12 cellular contexts compared by ENCODE assay signal in the genomic region with DNA sequence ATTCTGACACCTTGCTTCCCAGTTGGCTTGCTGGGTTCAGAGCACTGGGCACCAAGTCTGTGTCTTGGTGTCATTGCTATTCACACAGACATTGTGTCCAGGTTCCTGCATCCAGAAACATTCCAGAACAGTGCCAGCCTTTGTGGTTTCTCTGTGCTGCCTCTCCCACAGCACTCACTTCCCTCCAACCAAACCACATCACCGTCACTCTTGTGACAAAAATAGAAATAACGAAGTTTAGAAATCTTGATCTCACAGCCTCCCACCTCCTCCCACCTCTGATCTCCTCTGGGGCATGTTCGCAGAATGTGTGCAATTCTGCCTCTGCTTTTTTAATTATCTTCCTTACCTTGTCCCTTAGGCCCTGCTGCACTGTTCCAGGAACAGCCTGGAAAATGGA. TPM values are rescaled to one million over a fixed set of nuclear protein-coding genes. Genes with fewer than 3 reads are reported as not detected.
DNase-seq lines count a peak whose midpoint lies in the region; ATAC-seq, FAIRE-seq and TF ChIP-seq lines count a peak whose summit lies in the region.
"Had no signal": no experiment of that assay in that cellular context is flagged by ENCODE, and none has a peak within 500 bp of the region (broad histone marks: within the 10 kb centered on the region; RNA-seq: fewer than 3 reads in every experiment).

No MANE protein-coding gene starts in this region.

- H3K27ac Mint-ChIP-seq in GM23338 = no peak overlapping the region
- peak overlapping the region in 1 of 2 donors; percentile 41 for H3K27ac Mint-ChIP-seq in natural killer cell

- no peaks in the 10 kb centered on the region for H4K20me1 ChIP-seq in GM23338 (replicated peaks; ENCODE audit: insufficient read depth)

- H3K27me3 Mint-ChIP-seq in GM23338 (ENCODE audit: insufficient read depth, low read depth, poor library complexity) = peaks cover 4% of the 10 kb centered on the region
- peaks cover 4 to 11% of the 10 kb centered on the region in 2 donors for H3K27me3 Mint-ChIP-seq in natural killer cell (ENCODE audit: low read depth in 2 of 2)

- DNase-seq in COLO829 (ENCODE audit: low spot score) = peak; percentile 52
- no peak for DNase-seq in GM23338 (ENCODE audit: low spot score)
- DNase-seq in RCC 7860 (ENCODE audit: low spot score) = peak; percentile 54
- DNase-seq in head of caudate nucleus = peak in 29 of 42 donors; percentile 9 to 81 (median 49)
- no peak for DNase-seq in natural killer cell
- no peak for DNase-seq in stimulated activated CD4-positive, alpha-beta T cell treated with anti-CD3 and anti-CD28 coated beads, Interleukin-1b, Interleukin-23, amount 100 ng/mL, for 48 hours
- no peak for DNase-seq in prostate gland (ENCODE audit: low spot score)
- no peak for DNase-seq in stimulated activated CD4-positive, alpha-beta T cell treated with anti-CD3 and anti-CD28 coated beads, Interleukin-4, amount 100 ng/mL, for 1 hour
- DNase-seq: kidney, spleen had no signal

- no peaks in the 10 kb centered on the region for H3K36me3 Mint-ChIP-seq in GM23338 (ENCODE audit: low read depth)
- H3K36me3 Mint-ChIP-seq in natural killer cell = no peaks in the 10 kb centered on the region

- no peaks in the 10 kb centered on the region for H3K79me2 ChIP-seq in GM23338 (replicated peaks; ENCODE audit: insufficient read depth)

- H3K36me3 ChIP-seq in GM23338 (ENCODE audit: insufficient read depth) = no peaks in the 10 kb centered on the region
- no peaks in the 10 kb centered on the region for H3K36me3 ChIP-seq in prostate gland
- H3K36me3 ChIP-seq: spleen had no signal

- H3K27ac ChIP-seq in GM23338 (ENCODE audit: low read depth) (no peak overlapping the region), prostate gland (no peak overlapping the region)
- H3K27ac ChIP-seq: spleen, VCaP had no signal

- 77% methylated on average over 3 of the region's 3 CpGs for WGBS in prostate gland

- H2AFZ ChIP-seq in GM23338 = 0 out of 2 replicates have a peak overlapping the region, but pooled peaks have one; percentile 48

- no peak overlapping the region for H3K4me3 Mint-ChIP-seq in GM23338
- no peak overlapping the region for H3K4me3 Mint-ChIP-seq in natural killer cell

- no peak for ATAC-seq in GM23338
- ATAC-seq in natural killer cell = no peak

- intact Hi-C loops in head of caudate nucleus (cut with DNase I) (no loop called here), natural killer cell (cut with micrococcal nuclease) (no loop called here), prostate gland (cut with DNase I) (no loop called here)

- no peak for TF ChIP-seq POLR2A in prostate gland (IDR thresholded peaks at IDR 0.05)

- TF ChIP-seq CTCF in GM23338 (conservative IDR thresholded peaks at IDR 0.05; ENCODE audit: low read depth in 2 of 2) = no peak
- no peak for TF ChIP-seq CTCF in natural killer cell (IDR thresholded peaks at IDR 0.05)
- no peak for TF ChIP-seq CTCF in prostate gland (IDR thresholded peaks at IDR 0.05)

- no peaks in the 10 kb centered on the region; the same call in 2 of the 3 replicates for H3K9me3 Mint-ChIP-seq in GM23338
- H3K9me3 Mint-ChIP-seq in natural killer cell = no peaks in the 10 kb centered on the region

- H3K9me2 ChIP-seq in GM23338 (ENCODE audit: insufficient read depth) = peaks cover 1% of the 10 kb centered on the region; the same call in 1 of the 2 replicates

- H3K4me1 Mint-ChIP-seq in GM23338 (peaks cover 24% of the 10 kb centered on the region), natural killer cell (peaks cover 17 to 19% of the 10 kb centered on the region in 2 donors)

- no peak overlapping the region for H3K4me3 ChIP-seq in GM23338
- no peak overlapping the region for H3K4me3 ChIP-seq in prostate gland
- H3K4me3 ChIP-seq: spleen had no signal

- H3K9me3 ChIP-seq in prostate gland = no peaks in the 10 kb centered on the region
- H3K9me3 ChIP-seq: spleen had no signal

- no peaks in the 10 kb centered on the region for H3K27me3 ChIP-seq in GM23338 (ENCODE audit: insufficient read depth)
- H3K27me3 ChIP-seq in prostate gland (replicated peaks; ENCODE audit: insufficient read depth) = no peaks in the 10 kb centered on the region
- H3K27me3 ChIP-seq: spleen had no signal

- FAIRE-seq in RCC 7860 (lab: Jason Lieb, UNC) = no peak
- FAIRE-seq: colon, kidney had no signal

- no peaks in the 10 kb centered on the region for H3F3A ChIP-seq in GM23338 (replicated peaks; ENCODE audit: low read depth)

- no peak overlapping the region for H3K4me2 ChIP-seq in GM23338

- H3K4me1 ChIP-seq in GM23338 (ENCODE audit: insufficient read depth) (peaks cover 23% of the 10 kb centered on the region), prostate gland (replicated peaks) (no peaks in the 10 kb centered on the region)

TF ChIP-seq in GM23338, 12 proteins besides CTCF, POLR2A, EP300 and RAD21 (continues in another document):
- TF ChIP-seq, protein P1, sequence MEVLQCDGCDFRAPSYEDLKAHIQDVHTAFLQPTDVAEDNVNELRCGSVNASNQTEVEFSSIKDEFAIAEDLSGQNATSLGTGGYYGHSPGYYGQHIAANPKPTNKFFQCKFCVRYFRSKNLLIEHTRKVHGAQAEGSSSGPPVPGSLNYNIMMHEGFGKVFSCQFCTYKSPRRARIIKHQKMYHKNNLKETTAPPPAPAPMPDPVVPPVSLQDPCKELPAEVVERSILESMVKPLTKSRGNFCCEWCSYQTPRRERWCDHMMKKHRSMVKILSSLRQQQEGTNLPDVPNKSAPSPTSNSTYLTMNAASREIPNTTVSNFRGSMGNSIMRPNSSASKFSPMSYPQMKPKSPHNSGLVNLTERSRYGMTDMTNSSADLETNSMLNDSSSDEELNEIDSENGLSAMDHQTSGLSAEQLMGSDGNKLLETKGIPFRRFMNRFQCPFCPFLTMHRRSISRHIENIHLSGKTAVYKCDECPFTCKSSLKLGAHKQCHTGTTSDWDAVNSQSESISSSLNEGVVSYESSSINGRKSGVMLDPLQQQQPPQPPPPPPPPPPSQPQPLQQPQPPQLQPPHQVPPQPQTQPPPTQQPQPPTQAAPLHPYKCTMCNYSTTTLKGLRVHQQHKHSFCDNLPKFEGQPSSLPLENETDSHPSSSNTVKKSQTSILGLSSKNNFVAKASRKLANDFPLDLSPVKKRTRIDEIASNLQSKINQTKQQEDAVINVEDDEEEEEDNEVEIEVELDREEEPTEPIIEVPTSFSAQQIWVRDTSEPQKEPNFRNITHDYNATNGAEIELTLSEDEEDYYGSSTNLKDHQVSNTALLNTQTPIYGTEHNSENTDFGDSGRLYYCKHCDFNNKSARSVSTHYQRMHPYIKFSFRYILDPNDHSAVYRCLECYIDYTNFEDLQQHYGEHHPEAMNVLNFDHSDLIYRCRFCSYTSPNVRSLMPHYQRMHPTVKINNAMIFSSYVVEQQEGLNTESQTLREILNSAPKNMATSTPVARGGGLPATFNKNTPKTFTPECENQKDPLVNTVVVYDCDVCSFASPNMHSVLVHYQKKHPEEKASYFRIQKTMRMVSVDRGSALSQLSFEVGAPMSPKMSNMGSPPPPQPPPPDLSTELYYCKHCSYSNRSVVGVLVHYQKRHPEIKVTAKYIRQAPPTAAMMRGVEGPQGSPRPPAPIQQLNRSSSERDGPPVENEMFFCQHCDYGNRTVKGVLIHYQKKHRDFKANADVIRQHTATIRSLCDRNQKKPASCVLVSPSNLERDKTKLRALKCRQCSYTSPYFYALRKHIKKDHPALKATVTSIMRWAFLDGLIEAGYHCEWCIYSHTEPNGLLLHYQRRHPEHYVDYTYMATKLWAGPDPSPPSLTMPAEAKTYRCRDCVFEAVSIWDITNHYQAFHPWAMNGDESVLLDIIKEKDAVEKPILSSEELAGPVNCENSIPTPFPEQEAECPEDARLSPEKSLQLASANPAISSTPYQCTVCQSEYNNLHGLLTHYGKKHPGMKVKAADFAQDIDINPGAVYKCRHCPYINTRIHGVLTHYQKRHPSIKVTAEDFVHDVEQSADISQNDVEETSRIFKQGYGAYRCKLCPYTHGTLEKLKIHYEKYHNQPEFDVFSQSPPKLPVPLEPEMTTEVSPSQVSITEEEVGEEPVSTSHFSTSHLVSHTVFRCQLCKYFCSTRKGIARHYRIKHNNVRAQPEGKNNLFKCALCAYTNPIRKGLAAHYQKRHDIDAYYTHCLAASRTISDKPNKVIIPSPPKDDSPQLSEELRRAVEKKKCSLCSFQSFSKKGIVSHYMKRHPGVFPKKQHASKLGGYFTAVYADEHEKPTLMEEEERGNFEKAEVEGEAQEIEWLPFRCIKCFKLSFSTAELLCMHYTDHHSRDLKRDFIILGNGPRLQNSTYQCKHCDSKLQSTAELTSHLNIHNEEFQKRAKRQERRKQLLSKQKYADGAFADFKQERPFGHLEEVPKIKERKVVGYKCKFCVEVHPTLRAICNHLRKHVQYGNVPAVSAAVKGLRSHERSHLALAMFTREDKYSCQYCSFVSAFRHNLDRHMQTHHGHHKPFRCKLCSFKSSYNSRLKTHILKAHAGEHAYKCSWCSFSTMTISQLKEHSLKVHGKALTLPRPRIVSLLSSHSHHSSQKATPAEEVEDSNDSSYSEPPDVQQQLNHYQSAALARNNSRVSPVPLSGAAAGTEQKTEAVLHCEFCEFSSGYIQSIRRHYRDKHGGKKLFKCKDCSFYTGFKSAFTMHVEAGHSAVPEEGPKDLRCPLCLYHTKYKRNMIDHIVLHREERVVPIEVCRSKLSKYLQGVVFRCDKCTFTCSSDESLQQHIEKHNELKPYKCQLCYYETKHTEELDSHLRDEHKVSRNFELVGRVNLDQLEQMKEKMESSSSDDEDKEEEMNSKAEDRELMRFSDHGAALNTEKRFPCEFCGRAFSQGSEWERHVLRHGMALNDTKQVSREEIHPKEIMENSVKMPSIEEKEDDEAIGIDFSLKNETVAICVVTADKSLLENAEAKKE (CRISPR knock-in tag; IDR thresholded peaks at IDR 0.05) = no peak
- TF ChIP-seq JUNB (IDR thresholded peaks at IDR 0.05; ENCODE audit: unreplicated experiment) (no peak), ZNF114 (CRISPR knock-in tag; IDR thresholded peaks at IDR 0.05) (no peak), STAT1 (IDR thresholded peaks at IDR 0.05; ENCODE audit: unreplicated experiment) (no peak), CREB1 (CRISPR knock-in tag; IDR thresholded peaks at IDR 0.05; ENCODE audit: low read depth) (no peak), EZH2 (IDR thresholded peaks at IDR 0.05; ENCODE audit: low read depth, unreplicated experiment) (no peak)
- TF ChIP-seq, protein P2, sequence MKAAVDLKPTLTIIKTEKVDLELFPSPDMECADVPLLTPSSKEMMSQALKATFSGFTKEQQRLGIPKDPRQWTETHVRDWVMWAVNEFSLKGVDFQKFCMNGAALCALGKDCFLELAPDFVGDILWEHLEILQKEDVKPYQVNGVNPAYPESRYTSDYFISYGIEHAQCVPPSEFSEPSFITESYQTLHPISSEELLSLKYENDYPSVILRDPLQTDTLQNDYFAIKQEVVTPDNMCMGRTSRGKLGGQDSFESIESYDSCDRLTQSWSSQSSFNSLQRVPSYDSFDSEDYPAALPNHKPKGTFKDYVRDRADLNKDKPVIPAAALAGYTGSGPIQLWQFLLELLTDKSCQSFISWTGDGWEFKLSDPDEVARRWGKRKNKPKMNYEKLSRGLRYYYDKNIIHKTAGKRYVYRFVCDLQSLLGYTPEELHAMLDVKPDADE (IDR thresholded peaks at IDR 0.05) = no peak

RNA-seq across cellular contexts. Expression of a gene that starts 8.8 kb away (rescaled TPM):
- total RNA-seq in GM23338 (2014; rRNA removed; shearing (Covaris generic)) = 0.08 and 0.17 TPM in 2 replicates
- polyA plus RNA-seq in GM23338 (2016; fragmentation: Nextera tagmentation; extraction: Ambion mirVana) = 0.31 and 0.35 TPM in 2 replicates
- total RNA-seq in natural killer cell (not detected), prostate gland (not detected)
- total RNA-seq: kidney had no signal
- polyA plus RNA-seq: spleen had no signal

Comparison
In these comparisons a context has a peak if more than half of its experiments do, and no peak if none do; other contexts are left out.
1. DNase-seq: peak in COLO829 (single experiment), RCC 7860 (single experiment) and head of caudate nucleus (29 of 42); none in GM23338 (single experiment), natural killer cell (single experiment), stimulated activated CD4-positive, alpha-beta T cell treated with anti-CD3 and anti-CD28 coated beads, Interleukin-1b, Interleukin-23, amount 100 ng/mL, for 48 hours (single experiment), prostate gland (single experiment) and stimulated activated CD4-positive, alpha-beta T cell treated with anti-CD3 and anti-CD28 coated beads, Interleukin-4, amount 100 ng/mL, for 1 hour (single experiment).